ENCODE assay signal across 9 cellular contexts in the genomic region with DNA sequence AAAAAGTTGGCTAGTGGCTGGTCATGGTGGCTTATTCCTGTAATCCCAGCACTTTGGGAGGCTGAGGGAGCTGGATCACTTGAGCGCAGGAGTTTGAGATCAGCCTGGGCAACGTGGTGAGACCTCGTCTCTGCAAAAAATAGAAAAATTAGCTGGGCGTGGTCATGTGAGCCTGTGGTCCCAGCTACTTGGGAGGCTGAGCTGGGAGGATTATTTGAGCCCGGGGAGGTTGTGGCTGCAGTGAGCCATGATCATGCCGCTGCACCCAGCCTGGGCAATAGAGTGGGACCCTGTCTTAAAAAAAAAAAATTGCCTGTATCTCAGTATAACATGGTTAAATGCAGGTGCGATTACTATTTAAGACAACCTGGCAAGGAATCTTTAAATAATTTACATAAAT.
DNase-seq lines count a peak whose midpoint lies in the region; ATAC-seq lines count a peak whose summit lies in the region.
"Had no signal": no experiment of that assay in that cellular context is flagged by ENCODE, and none has a peak within 500 bp of the region (broad histone marks: within the 10 kb centered on the region; RNA-seq: fewer than 3 reads in every experiment).

No MANE protein-coding gene starts in this region.

- no peaks in the 10 kb centered on the region for H3K9me3 Mint-ChIP-seq in activated T-cell treated with anti-CD3 and anti-CD28 coated beads, Interleukin-2, amount 50 U/mL, for 24 hours
- no peaks in the 10 kb centered on the region for H3K9me3 Mint-ChIP-seq in effector memory CD8-positive, alpha-beta T cell

- peak overlapping the region; percentile 37 for H3K4me3 Mint-ChIP-seq in activated T-cell treated with anti-CD3 and anti-CD28 coated beads, Interleukin-2, amount 50 U/mL, for 24 hours
- H3K4me3 Mint-ChIP-seq in effector memory CD8-positive, alpha-beta T cell = peak overlapping the region; percentile 62 to 71

- H3K4me1 ChIP-seq in SJCRH30 (peaks cover 34% of the 10 kb centered on the region), subcutaneous abdominal adipose tissue (ENCODE audit: control insufficient read depth in 5 of 5, insufficient read depth in 5 of 5, low read length in 5 of 5) (peaks cover 0 to 33% (median 11%) of the 10 kb centered on the region in 5 donors)

- H3K27me3 ChIP-seq in SJCRH30 = no peaks in the 10 kb centered on the region
- H3K27me3 ChIP-seq in subcutaneous abdominal adipose tissue (ENCODE audit: control insufficient read depth in 5 of 5, insufficient read depth in 4 of 5, low read length in 5 of 5) = no peaks in the 10 kb centered on the region
- H3K27me3 ChIP-seq: tibial artery had no signal

- no peaks in the 10 kb centered on the region for H3K36me3 ChIP-seq in SJCRH30
- H3K36me3 ChIP-seq in subcutaneous abdominal adipose tissue (ENCODE audit: control insufficient read depth in 5 of 5, insufficient read depth in 5 of 5, low read length in 5 of 5) = no peaks in the 10 kb centered on the region
- H3K36me3 ChIP-seq: tibial artery had no signal

- H3K9me3 ChIP-seq in SJCRH30 (replicated peaks) (no peaks in the 10 kb centered on the region), subcutaneous abdominal adipose tissue (ENCODE audit: control insufficient read depth in 5 of 5, low read length in 5 of 5) (no peaks in the 10 kb centered on the region)
- H3K9me3 ChIP-seq: tibial artery had no signal

- no peak for DNase-seq in activated T-cell treated with anti-CD3 and anti-CD28 coated beads, Interleukin-2, amount 50 U/mL, for 24 hours
- no peak for DNase-seq in activated T-cell treated with anti-CD3 and anti-CD28 coated beads for 4 hours
- peak; percentile 72 to 81 for DNase-seq in SJCRH30
- DNase-seq in effector memory CD8-positive, alpha-beta T cell = no peak
- no peak for DNase-seq in DMS114 treated with DMSO at 0.1 percent for 48 hours (lab: John Stamatoyannopoulos, UW; ENCODE audit: unreplicated experiment)
- no peak for DNase-seq in DMS79 treated with DMSO at 0.1 percent for 48 hours (lab: John Stamatoyannopoulos, UW)
- DNase-seq: tibial artery had no signal

- H3K27ac ChIP-seq in SJCRH30 (peak overlapping the region; percentile 90), subcutaneous abdominal adipose tissue (ENCODE audit: low read depth, low read length) (peak overlapping the region; percentile 61)

- no peaks in the 10 kb centered on the region for H3K36me3 Mint-ChIP-seq in activated T-cell treated with anti-CD3 and anti-CD28 coated beads, Interleukin-2, amount 50 U/mL, for 24 hours (ENCODE audit: low read depth)
- H3K36me3 Mint-ChIP-seq in effector memory CD8-positive, alpha-beta T cell (ENCODE audit: insufficient read depth) = peaks cover 13% of the 10 kb centered on the region

- no peak for ATAC-seq in effector memory CD8-positive, alpha-beta T cell (replicated peaks)
- no peak for ATAC-seq in GM19351 (IDR thresholded peaks at IDR 0.05; ENCODE audit: unreplicated experiment)

- H3K27ac Mint-ChIP-seq in activated T-cell treated with anti-CD3 and anti-CD28 coated beads, Interleukin-2, amount 50 U/mL, for 24 hours = peak overlapping the region; percentile 89
- peak overlapping the region; percentile 31 to 70 for H3K27ac Mint-ChIP-seq in effector memory CD8-positive, alpha-beta T cell

- H3K9ac ChIP-seq in subcutaneous abdominal adipose tissue (ENCODE audit: low read length in 5 of 5) = no peak overlapping the region

- H3K27me3 Mint-ChIP-seq in activated T-cell treated with anti-CD3 and anti-CD28 coated beads, Interleukin-2, amount 50 U/mL, for 24 hours = no peaks in the 10 kb centered on the region
- no peaks in the 10 kb centered on the region for H3K27me3 Mint-ChIP-seq in effector memory CD8-positive, alpha-beta T cell

- H3K4me3 ChIP-seq in SJCRH30 (peak overlapping the region; percentile 10), subcutaneous abdominal adipose tissue (ENCODE audit: low read depth in 1 of 5, low read length in 5 of 5) (no peak overlapping the region)
- H3K4me3 ChIP-seq: tibial artery had no signal

- peaks cover 90% of the 10 kb centered on the region for H3K4me1 Mint-ChIP-seq in activated T-cell treated with anti-CD3 and anti-CD28 coated beads, Interleukin-2, amount 50 U/mL, for 24 hours (ENCODE audit: low read depth)
- peaks cover 48 to 83% of the 10 kb centered on the region in 2 donors for H3K4me1 Mint-ChIP-seq in effector memory CD8-positive, alpha-beta T cell (ENCODE audit: low read depth in 2 of 2)

Comparison
In these comparisons a context has a peak if more than half of its experiments do, and no peak if none do; other contexts are left out.
1. DNase-seq: peak in SJCRH30 (2 of 2); none in activated T-cell treated with anti-CD3 and anti-CD28 coated beads, Interleukin-2, amount 50 U/mL, for 24 hours (single experiment), activated T-cell treated with anti-CD3 and anti-CD28 coated beads for 4 hours (single experiment), effector memory CD8-positive, alpha-beta T cell (0 of 3), DMS114 treated with DMSO at 0.1 percent for 48 hours (single experiment) and DMS79 treated with DMSO at 0.1 percent for 48 hours (single experiment).